In the genomic region with DNA sequence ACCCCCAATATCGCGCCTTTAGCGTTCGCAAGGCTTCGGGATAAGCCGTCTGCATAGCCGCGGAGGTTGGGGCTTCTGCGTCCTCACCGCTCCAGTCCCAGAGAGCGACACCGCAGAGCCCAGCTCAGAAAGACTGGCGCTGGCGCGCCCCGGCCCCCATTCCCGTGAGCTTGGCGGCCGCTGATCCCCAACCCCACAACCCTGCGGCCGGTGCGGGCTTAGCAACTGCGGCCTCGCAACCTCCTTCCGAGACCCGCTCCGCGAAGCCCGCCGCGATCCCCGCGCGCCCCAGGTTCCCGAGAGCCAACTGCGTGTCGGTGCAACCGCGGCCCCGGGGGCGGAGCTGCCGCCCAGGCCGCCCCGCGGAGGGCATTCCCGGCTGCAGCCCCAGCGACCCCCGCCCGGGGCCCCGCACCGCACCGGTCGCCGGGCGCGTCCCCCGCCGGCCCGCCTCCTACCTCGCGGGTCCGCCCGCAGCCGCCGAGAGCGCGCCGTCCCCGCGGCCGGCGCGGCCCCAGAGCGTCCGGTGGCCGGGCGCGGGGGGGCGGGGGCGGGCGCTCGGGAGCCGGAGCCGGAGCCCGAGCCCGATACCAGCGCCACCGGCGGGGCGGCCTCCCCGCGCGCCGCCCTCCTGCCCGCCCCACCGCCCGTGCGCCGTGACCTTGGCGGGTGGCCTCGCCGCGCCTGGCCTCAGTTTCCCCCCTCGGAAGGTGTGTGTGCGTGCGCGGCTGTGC, we compare ENCODE assay signal across 8 cellular contexts.
DNase-seq lines count a peak whose midpoint lies in the region; ATAC-seq and TF ChIP-seq lines count a peak whose summit lies in the region.

No MANE protein-coding gene starts in this region.

- peak overlapping the region; percentile 93 for H3K4me3 ChIP-seq in CD8-positive, alpha-beta memory T cell (ENCODE audit: low read length)
- H3K4me3 ChIP-seq in H7 (ENCODE audit: insufficient read depth, low read depth, low read length) (peak overlapping the region; percentile 78), WERI-Rb-1 (ENCODE audit: low read depth, low read length) (peak overlapping the region; percentile 58), fibroblast of villous mesenchyme (ENCODE audit: low read depth, low read length) (peak overlapping the region; percentile 74)

- H3K4me1 ChIP-seq in CD8-positive, alpha-beta memory T cell (ENCODE audit: insufficient read depth, low read length): peaks cover 47% of the 10 kb centered on the region

- H3K4me1 Mint-ChIP-seq in CD8-positive, alpha-beta memory T cell: peaks cover 48 to 77% (median 64%) of the 10 kb centered on the region in 3 donors
- H3K4me1 Mint-ChIP-seq in osteocyte (ENCODE audit: unreplicated experiment): peaks cover 16% of the 10 kb centered on the region

- no peaks in the 10 kb centered on the region for H3K27me3 Mint-ChIP-seq in CD8-positive, alpha-beta memory T cell
- H3K27me3 Mint-ChIP-seq in osteocyte (ENCODE audit: unreplicated experiment): no peaks in the 10 kb centered on the region

- peak overlapping the region; percentile 91 to 97 (median 95) for H3K4me3 Mint-ChIP-seq in CD8-positive, alpha-beta memory T cell
- H3K4me3 Mint-ChIP-seq in osteocyte (ENCODE audit: unreplicated experiment): peak overlapping the region; percentile 85

- H3K36me3 ChIP-seq in CD8-positive, alpha-beta memory T cell (ENCODE audit: insufficient read depth, low read length): peaks cover 4% of the 10 kb centered on the region
- H3K36me3 ChIP-seq in H7 (replicated peaks; ENCODE audit: control insufficient read depth, insufficient read depth, low read length): no peaks in the 10 kb centered on the region
- peaks cover 3% of the 10 kb centered on the region for H3K36me3 ChIP-seq in WERI-Rb-1

- H3K27ac ChIP-seq in CD8-positive, alpha-beta memory T cell (ENCODE audit: low read depth, low read length): peak overlapping the region; percentile 78
- H3K27ac ChIP-seq in WERI-Rb-1: peak overlapping the region; percentile 97

- CTCF ChIA-PET in CD8-positive, alpha-beta memory T cell (lab: Charles Lee): interaction anchor here (1.0 to 10.0 kb wide), 8 partner anchors 10 to 153 kb away, joined by 3 to 134 read pairs (median 5); no protein-coding TSS in a partner anchor

- peak in 2 of 5 donors; percentile 37 to 57 for DNase-seq in CD8-positive, alpha-beta memory T cell
- DNase-seq in H7 (peak; percentile 88), WERI-Rb-1 (no peak), fibroblast of villous mesenchyme (ENCODE audit: low read depth) (no peak), osteocyte (ENCODE audit: extremely low spot score, unreplicated experiment) (no peak), NCI-H510A treated with DMSO at 0.1 percent for 48 hours (lab: John Stamatoyannopoulos, UW) (no peak), DMS153 (lab: John Stamatoyannopoulos, UW) (no peak)

- no peaks in the 10 kb centered on the region for H3K9me3 Mint-ChIP-seq in CD8-positive, alpha-beta memory T cell
- no peaks in the 10 kb centered on the region for H3K9me3 Mint-ChIP-seq in osteocyte (ENCODE audit: unreplicated experiment)

- H3K27me3 ChIP-seq in CD8-positive, alpha-beta memory T cell (ENCODE audit: insufficient read depth, low read length, poor library complexity, severe bottlenecking): no peaks in the 10 kb centered on the region
- H3K27me3 ChIP-seq in H7 (ENCODE audit: control insufficient read depth, insufficient read depth, low read length) (peaks cover 12% of the 10 kb centered on the region), WERI-Rb-1 (ENCODE audit: insufficient read depth, low read depth, severe bottlenecking) (no peaks in the 10 kb centered on the region)

- H3K9me3 ChIP-seq in CD8-positive, alpha-beta memory T cell (ENCODE audit: low read length): no peaks in the 10 kb centered on the region
- no peaks in the 10 kb centered on the region for H3K9me3 ChIP-seq in WERI-Rb-1 (ENCODE audit: severe bottlenecking)

- no peak for TF ChIP-seq CTCF in WERI-Rb-1 (IDR thresholded peaks at IDR 0.05; ENCODE audit: low read depth, low read length)
- no peak for TF ChIP-seq CTCF in fibroblast of villous mesenchyme (IDR thresholded peaks at IDR 0.05; ENCODE audit: insufficient read depth, low read depth, low read length)
- no peak for TF ChIP-seq CTCF in osteocyte (IDR thresholded peaks at IDR 0.05)

- POLR2A ChIA-PET in CD8-positive, alpha-beta memory T cell (lab: Charles Lee): interaction anchor here (1.2 to 3.7 kb wide), 4 partner anchors 16 to 27 kb away, joined by 3 to 26 read pairs (median 6); no protein-coding TSS in a partner anchor

- no peak for ATAC-seq in HG03159 (IDR thresholded peaks at IDR 0.05; ENCODE audit: unreplicated experiment)

- H3K36me3 Mint-ChIP-seq in CD8-positive, alpha-beta memory T cell: peaks cover 3 to 45% (median 10%) of the 10 kb centered on the region in 3 donors
- no peaks in the 10 kb centered on the region for H3K36me3 Mint-ChIP-seq in osteocyte (ENCODE audit: unreplicated experiment)

- peak overlapping the region in 3 of 8 donors; percentile 33 to 82 (median 58) for H3K27ac Mint-ChIP-seq in CD8-positive, alpha-beta memory T cell
- no peak overlapping the region for H3K27ac Mint-ChIP-seq in osteocyte (ENCODE audit: unreplicated experiment)
